In the genomic region with DNA sequence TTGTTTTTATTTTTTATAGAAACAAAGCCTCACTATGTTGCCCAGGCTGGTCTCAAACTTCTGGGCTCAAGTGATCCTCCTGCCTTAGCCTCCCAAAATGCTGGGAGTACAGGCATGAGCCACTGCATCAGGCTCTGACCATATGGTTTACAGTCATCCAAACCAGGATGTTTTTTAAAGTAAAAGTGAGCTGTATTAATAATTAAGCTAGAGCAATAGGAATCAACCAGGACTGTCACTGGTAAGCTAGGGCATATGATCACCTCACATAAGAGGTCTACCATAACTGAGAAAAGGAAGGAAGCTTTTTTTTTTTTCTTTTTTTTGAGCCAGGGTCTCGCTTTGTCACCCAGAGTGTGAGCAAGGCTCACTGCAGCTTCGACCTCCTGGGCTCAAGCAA, we compare ENCODE assay signal across 29 cellular contexts.
"Had no signal": no experiment of that assay in that cellular context is flagged by ENCODE, and none has a peak within 500 bp of the region (broad histone marks: within the 10 kb centered on the region; RNA-seq: fewer than 3 reads in every experiment).

No MANE protein-coding gene starts in this region.

- H3K36me3 Mint-ChIP-seq: naive thymus-derived CD4-positive, alpha-beta T cell; natural killer cell; neural progenitor cell; stimulated activated memory B cell treated with anti-CD40 and anti-IgM and Interleukin-4, amounts not matched to agents 10 μg/mL and 1 μg/mL and 100 μg/mL, for 72 hours; type B pancreatic cell had no signal

- H3K27ac ChIP-seq: neural progenitor cell, ovary, prostate gland, skin epidermis, spleen, suprapubic skin, testis, tibial artery, transverse colon, upper lobe of right lung had no signal

- H3K9me3 ChIP-seq: ovary, prostate gland, spleen, suprapubic skin, testis, tibial artery, transverse colon, upper lobe of right lung, uterus had no signal

- H3K36me3 ChIP-seq: neural progenitor cell, ovary, prostate gland, spleen, suprapubic skin, tibial artery, transverse colon, upper lobe of right lung, uterus had no signal

- H3K4me3 ChIP-seq: neural progenitor cell, ovary, prostate gland, skin epidermis, smooth muscle cell, spleen, suprapubic skin, testis, tibial artery, transverse colon, upper lobe of right lung, uterus had no signal

- ATAC-seq: naive thymus-derived CD4-positive, alpha-beta T cell; natural killer cell; right cardiac atrium; sciatic nerve; stimulated activated memory B cell treated with anti-CD40 and anti-IgM and Interleukin-4, amounts not matched to agents 10 μg/mL and 1 μg/mL and 100 μg/mL, for 72 hours; stimulated activated naive CD8-positive, alpha-beta T cell treated with anti-CD3 and anti-CD28 coated beads, Interleukin-15, amount 100 ng/mL, for 72 hours; stimulated activated naive CD8-positive, alpha-beta T cell treated with anti-CD3 and anti-CD28 coated beads, Interleukin-15, Interleukin-2, amounts not matched to agents 100 U/mL and 50 U/mL, for 24 hours; upper lobe of right lung had no signal

- H3K4me3 Mint-ChIP-seq: naive thymus-derived CD4-positive, alpha-beta T cell; natural killer cell; nephron; neural progenitor cell; stimulated activated memory B cell treated with anti-CD40 and anti-IgM and Interleukin-4, amounts not matched to agents 10 μg/mL and 1 μg/mL and 100 μg/mL, for 72 hours; stimulated activated naive CD8-positive, alpha-beta T cell treated with anti-CD3 and anti-CD28 coated beads, Interleukin-15, amount 100 ng/mL, for 72 hours; type B pancreatic cell had no signal

- H2AFZ ChIP-seq: neural progenitor cell had no signal

- H3K9ac ChIP-seq: neural progenitor cell had no signal

- DNase-seq: naive thymus-derived CD4-positive, alpha-beta T cell; natural killer cell; occipital lobe; ovary; right cardiac atrium; spleen; stimulated activated CD4-positive, alpha-beta T cell treated with anti-CD3 and anti-CD28 coated beads, Interleukin-12 subunit alpha, Interleukin-12 subunit beta, amount 100 ng/mL, for 4 hours; stimulated activated CD4-positive, alpha-beta T cell treated with anti-CD3 and anti-CD28 coated beads, Interleukin-1b, Interleukin-23, amount 100 ng/mL, for 48 hours; stimulated activated CD4-positive, alpha-beta T cell treated with anti-CD3 and anti-CD28 coated beads, Interleukin-4, amount 100 ng/mL, for 1 hour; stimulated activated CD4-positive, alpha-beta T cell treated with anti-CD3 and anti-CD28 coated beads, Interleukin-4, amount 100 ng/mL, for 4 hours; stimulated activated CD8-positive, alpha-beta memory T cell treated with anti-CD3 and anti-CD28 coated beads, Interleukin-4, amount 100 ng/mL, for 48 hours; stimulated activated naive CD4-positive, alpha-beta T cell; stimulated activated naive CD8-positive, alpha-beta T cell treated with anti-CD3 and anti-CD28 coated beads, Interleukin-15, amount 100 ng/mL, for 72 hours; stimulated activated naive CD8-positive, alpha-beta T cell treated with anti-CD3 and anti-CD28 coated beads, Interleukin-15, Interleukin-2, amounts not matched to agents 100 U/mL and 50 U/mL, for 24 hours; substantia nigra; testis; tibial artery; transverse colon; upper lobe of right lung; uterus had no signal

- H3K27me3 Mint-ChIP-seq: stimulated activated memory B cell treated with anti-CD40 and anti-IgM and Interleukin-4, amounts not matched to agents 10 μg/mL and 1 μg/mL and 100 μg/mL, for 72 hours; stimulated activated naive CD8-positive, alpha-beta T cell treated with anti-CD3 and anti-CD28 coated beads, Interleukin-15, amount 100 ng/mL, for 72 hours; type B pancreatic cell had no signal

- H3K27me3 ChIP-seq: neural progenitor cell, ovary, spleen, suprapubic skin, testis, tibial artery, transverse colon, upper lobe of right lung, uterus had no signal

- H3K4me1 ChIP-seq: prostate gland, spleen, testis, tibial artery, transverse colon, upper lobe of right lung, uterus had no signal

- H3K27ac Mint-ChIP-seq: naive thymus-derived CD4-positive, alpha-beta T cell; natural killer cell; neural progenitor cell; stimulated activated memory B cell treated with anti-CD40 and anti-IgM and Interleukin-4, amounts not matched to agents 10 μg/mL and 1 μg/mL and 100 μg/mL, for 72 hours; stimulated activated naive CD8-positive, alpha-beta T cell treated with anti-CD3 and anti-CD28 coated beads, Interleukin-15, amount 100 ng/mL, for 72 hours; type B pancreatic cell had no signal

- H3K4me1 Mint-ChIP-seq: naive thymus-derived CD4-positive, alpha-beta T cell; natural killer cell; stimulated activated naive CD8-positive, alpha-beta T cell treated with anti-CD3 and anti-CD28 coated beads, Interleukin-15, amount 100 ng/mL, for 72 hours had no signal

- H3K4me2 ChIP-seq: neural progenitor cell, smooth muscle cell had no signal

- H3K9me3 Mint-ChIP-seq: naive thymus-derived CD4-positive, alpha-beta T cell; natural killer cell; nephron; neural progenitor cell; stimulated activated memory B cell treated with anti-CD40 and anti-IgM and Interleukin-4, amounts not matched to agents 10 μg/mL and 1 μg/mL and 100 μg/mL, for 72 hours; stimulated activated naive CD8-positive, alpha-beta T cell treated with anti-CD3 and anti-CD28 coated beads, Interleukin-15, amount 100 ng/mL, for 72 hours; type B pancreatic cell had no signal
